ENCODE assay signal across 9 cellular contexts in genomic region chr7:103811997-103812396, GRCh38.
DNase-seq lines count a peak whose midpoint lies in the region; ATAC-seq and TF ChIP-seq lines count a peak whose summit lies in the region.
"Had no signal": no experiment of that assay in that cellular context is flagged by ENCODE, and none has a peak within 500 bp of the region (broad histone marks: within the 10 kb centered on the region; RNA-seq: fewer than 3 reads in every experiment).

No MANE protein-coding gene starts in this region.

- intact Hi-C loops in right lobe of liver (cut with DNase I): no loop called here

- H3K9me3 ChIP-seq in right lobe of liver: no peaks in the 10 kb centered on the region

- peak; percentile 34 for DNase-seq in NCI-H2196 treated with DMSO at 0.1 percent for 48 hours (lab: John Stamatoyannopoulos, UW; ENCODE audit: unreplicated experiment)
- no peak for DNase-seq in right lobe of liver
- no peak for DNase-seq in substantia nigra (lab: John Stamatoyannopoulos, UW)
- no peak for DNase-seq in NCI-H1092 (lab: John Stamatoyannopoulos, UW)
- DNase-seq: activated CD8-positive, alpha-beta memory T cell treated with anti-CD3 and anti-CD28 coated beads, Interleukin-2, amount 50 U/mL, for 48 hours had no signal

- ATAC-seq in GM18858 (IDR thresholded peaks at IDR 0.05; ENCODE audit: unreplicated experiment): peak; percentile 80
- ATAC-seq in GM21737 (IDR thresholded peaks at IDR 0.05; ENCODE audit: unreplicated experiment): peak; percentile 72
- ATAC-seq in right lobe of liver: peak; percentile 76 to 92 (median 86)
- no peak for ATAC-seq in GM18870 (IDR thresholded peaks at IDR 0.05; ENCODE audit: unreplicated experiment)
- ATAC-seq: Panc1 had no signal

- peaks cover 0 to 27% (median 2%) of the 10 kb centered on the region in 4 donors for H3K4me1 ChIP-seq in right lobe of liver

- no peak for TF ChIP-seq CTCF in right lobe of liver (IDR thresholded peaks at IDR 0.05)

- H3K27me3 ChIP-seq in right lobe of liver: no peaks in the 10 kb centered on the region

- 22% methylated on average over 2 of the region's 2 CpGs for WGBS in right lobe of liver (ENCODE audit: insufficient coverage, low coverage, low lambda C conversion rate, missing lambda C conversion rate)

- peak overlapping the region in 2 of 3 donors; percentile 71 to 73 for H3K27ac ChIP-seq in right lobe of liver
- no peak overlapping the region for H3K27ac ChIP-seq in substantia nigra (ENCODE audit: low read depth, low read length, poor library complexity, severe bottlenecking)

- H3K36me3 ChIP-seq in right lobe of liver: no peaks in the 10 kb centered on the region

- peak overlapping the region in 2 of 3 donors; percentile 19 to 39 for H3K4me3 ChIP-seq in right lobe of liver

- no peak for TF ChIP-seq POLR2A in right lobe of liver (IDR thresholded peaks at IDR 0.05)
